ENCODE assay signal across 10 cellular contexts in the genomic region with DNA sequence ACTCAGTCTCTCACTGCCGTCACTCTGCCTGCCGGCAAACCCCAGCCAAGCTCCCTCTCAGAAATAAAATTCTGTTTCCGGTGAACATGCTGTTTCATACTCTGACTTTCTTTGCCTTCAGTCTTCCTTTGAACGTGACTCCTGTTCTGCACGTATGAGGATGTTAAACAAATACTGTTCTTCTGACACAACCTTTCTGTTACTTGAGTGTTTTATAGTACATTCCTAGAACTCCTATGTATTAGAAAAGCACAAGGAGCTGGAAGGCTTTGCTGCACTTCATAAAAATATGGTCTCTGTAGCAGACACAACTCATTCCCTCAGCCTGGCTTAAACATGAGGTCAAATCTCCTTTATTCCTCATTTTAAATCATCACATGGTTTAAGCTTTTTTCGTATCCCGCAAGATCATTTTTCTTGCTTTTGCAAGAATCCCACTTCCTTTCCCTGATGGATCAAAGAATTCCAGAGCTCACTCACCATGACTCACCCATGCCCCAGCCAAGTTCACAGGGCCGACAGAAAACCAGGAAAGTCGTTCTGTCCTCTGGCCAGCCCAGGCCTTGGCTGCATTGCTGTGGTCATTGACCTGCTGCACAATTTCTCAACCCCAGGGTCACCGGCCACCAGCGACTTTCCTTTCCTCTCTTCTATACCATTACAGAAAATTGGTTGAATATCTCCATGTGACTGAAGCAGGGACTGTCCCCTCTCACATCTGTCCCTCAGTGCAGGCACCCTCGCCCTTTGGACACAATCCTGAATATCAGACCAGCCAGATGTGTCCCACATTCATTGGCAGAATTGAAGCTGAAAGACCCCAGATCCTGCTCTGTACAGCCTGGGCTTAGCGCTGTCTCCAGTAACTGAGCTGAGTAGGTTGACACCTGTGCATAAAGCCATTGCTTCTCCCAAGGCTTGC.
DNase-seq lines count a peak whose midpoint lies in the region; ATAC-seq and TF ChIP-seq lines count a peak whose summit lies in the region.
"Had no signal": no experiment of that assay in that cellular context is flagged by ENCODE, and none has a peak within 500 bp of the region (broad histone marks: within the 10 kb centered on the region; RNA-seq: fewer than 3 reads in every experiment).

No MANE protein-coding gene starts in this region.

- H3K4me1 Mint-ChIP-seq in activated naive CD8-positive, alpha-beta T cell treated with anti-CD3 and anti-CD28 coated beads for 36 hours = no peaks in the 10 kb centered on the region

- TF ChIP-seq POLR2A in prostate gland (IDR thresholded peaks at IDR 0.05) = no peak

- H3K27me3 ChIP-seq in prostate gland (replicated peaks; ENCODE audit: insufficient read depth) = no peaks in the 10 kb centered on the region

- no peaks in the 10 kb centered on the region for H3K36me3 ChIP-seq in prostate gland

- H3K27me3 Mint-ChIP-seq in activated naive CD8-positive, alpha-beta T cell treated with anti-CD3 and anti-CD28 coated beads for 36 hours = no peaks in the 10 kb centered on the region

- H3K27ac ChIP-seq in prostate gland = peak overlapping the region; percentile 20 to 21

- no peaks in the 10 kb centered on the region for H3K9me3 ChIP-seq in prostate gland

- 37% methylated on average over 13 of the region's 13 CpGs for WGBS in prostate gland

- H3K4me3 Mint-ChIP-seq in activated naive CD8-positive, alpha-beta T cell treated with anti-CD3 and anti-CD28 coated beads for 36 hours = no peak overlapping the region

- H3K4me3 ChIP-seq in WI38 (ENCODE audit: low read depth, low read length) = peak overlapping the region; percentile 43
- no peak overlapping the region for H3K4me3 ChIP-seq in prostate gland

- H3K27ac Mint-ChIP-seq in activated naive CD8-positive, alpha-beta T cell treated with anti-CD3 and anti-CD28 coated beads for 36 hours = no peak overlapping the region

- TF ChIP-seq CTCF in WI38 (IDR thresholded peaks at IDR 0.05; ENCODE audit: low read depth, low read length) (no peak), prostate gland (IDR thresholded peaks at IDR 0.05) (no peak)

- intact Hi-C loops in Right ventricle myocardium inferior (cut with DNase I) = loop anchor here (5.0 kb wide), 1 partner anchor 272 kb away; the partner anchor contains the start of gene SH3BP4
- intact Hi-C loops in prostate gland (cut with DNase I) = no loop called here

- DNase-seq in Daoy (ENCODE audit: low read depth) = peak; percentile 91
- no peak for DNase-seq in Right ventricle myocardium inferior (ENCODE audit: missing footprints)
- DNase-seq in prostate gland (ENCODE audit: low spot score) = no peak
- DNase-seq in activated CD8-positive, alpha-beta memory T cell treated with anti-CD3 and anti-CD28 coated beads, Interleukin-2, amount 50 U/mL, for 4 hours = no peak
- no peak for DNase-seq in NCI-H1105 treated with DMSO at 0.1 percent for 48 hours (lab: John Stamatoyannopoulos, UW)
- DNase-seq in activated CD4-positive, alpha-beta T cell treated with anti-CD3 and anti-CD28 coated beads, Interleukin-2, amount 50 U/mL, for 1 hour = no peak
- no peak for DNase-seq in activated naive CD8-positive, alpha-beta T cell treated with anti-CD3 and anti-CD28 coated beads for 36 hours
- DNase-seq: activated T-cell treated with anti-CD3 and anti-CD28 coated beads for 4 hours; stimulated activated CD4-positive, alpha-beta T cell treated with anti-CD3 and anti-CD28 coated beads, Interleukin-4, amount 100 ng/mL, for 1 hour had no signal

- no peaks in the 10 kb centered on the region for H3K9me3 Mint-ChIP-seq in activated naive CD8-positive, alpha-beta T cell treated with anti-CD3 and anti-CD28 coated beads for 36 hours

- no peaks in the 10 kb centered on the region for H3K36me3 Mint-ChIP-seq in activated naive CD8-positive, alpha-beta T cell treated with anti-CD3 and anti-CD28 coated beads for 36 hours

- H3K4me1 ChIP-seq in prostate gland (replicated peaks) = peaks cover 3% of the 10 kb centered on the region

- ATAC-seq in Right ventricle myocardium inferior = peak; percentile 75
